ENCODE assay signal across 15 cellular contexts in genomic region chr1:234206651-234207284, GRCh38.
DNase-seq lines count a peak whose midpoint lies in the region; ATAC-seq and TF ChIP-seq lines count a peak whose summit lies in the region.
"Had no signal": no experiment of that assay in that cellular context is flagged by ENCODE, and none has a peak within 500 bp of the region (broad histone marks: within the 10 kb centered on the region; RNA-seq: fewer than 3 reads in every experiment).

No MANE protein-coding gene starts in this region.

- H3K27me3 ChIP-seq in Panc1 (ENCODE audit: control insufficient read depth, insufficient read depth, low read length) = no peaks in the 10 kb centered on the region

- H3K27me3 Mint-ChIP-seq in activated T-helper 2 cell treated with anti-CD3 and anti-CD28 coated beads, Interferon-gamma antibody, Interleukin-2, Interleukin-4, amounts not matched to agents 10 μg/mL and 5 μg/mL and 100 μg/mL, durations not matched to agents 14 hours and 24 hours and 36 hours (ENCODE audit: low read depth) = peaks cover 27% of the 10 kb centered on the region

- peak; percentile 88 for ATAC-seq in Panc1
- ATAC-seq: GM23338 had no signal

- in situ Hi-C loops in Panc1 (cut with HindIII; ENCODE audit: low pct_unique_long_range_greater_than_20kb, low sequenced_read_pairs) = no loop called here

- no peak overlapping the region for H3K27ac Mint-ChIP-seq in activated T-helper 2 cell treated with anti-CD3 and anti-CD28 coated beads, Interferon-gamma antibody, Interleukin-2, Interleukin-4, amounts not matched to agents 10 μg/mL and 5 μg/mL and 100 μg/mL, durations not matched to agents 14 hours and 24 hours and 36 hours
- H3K27ac Mint-ChIP-seq: activated naive CD8-positive, alpha-beta T cell treated with anti-CD3 and anti-CD28 coated beads for 36 hours; GM23338; memory B cell had no signal

- CTCF ChIA-PET in Panc1 (lab: Charles Lee) = interaction anchor here (0.5 kb wide), 1 partner anchor 99 kb away, joined by 5 read pairs; no protein-coding TSS in a partner anchor

- no peak overlapping the region for H3K4me3 ChIP-seq in Panc1 (ENCODE audit: low read depth in 2 of 2, low read length in 2 of 2)
- H3K4me3 ChIP-seq in epithelial cell of esophagus (ENCODE audit: low read length) = no peak overlapping the region
- H3K4me3 ChIP-seq: GM23338, skin epidermis had no signal

- TF ChIP-seq CTCF in Panc1 (IDR thresholded peaks at IDR 0.05) = no peak
- no peak for TF ChIP-seq CTCF in epithelial cell of esophagus (IDR thresholded peaks at IDR 0.05; ENCODE audit: insufficient read depth, low read depth, low read length, missing control alignments)

- POLR2A ChIA-PET in Panc1 (lab: Charles Lee) = interaction anchor here (0.5 kb wide), 1 partner anchor 13 kb away, joined by 3 read pairs; no protein-coding TSS in a partner anchor

- no peak overlapping the region for H3K4me3 Mint-ChIP-seq in activated T-helper 2 cell treated with anti-CD3 and anti-CD28 coated beads, Interferon-gamma antibody, Interleukin-2, Interleukin-4, amounts not matched to agents 10 μg/mL and 5 μg/mL and 100 μg/mL, durations not matched to agents 14 hours and 24 hours and 36 hours (ENCODE audit: low read depth)
- H3K4me3 Mint-ChIP-seq: activated naive CD8-positive, alpha-beta T cell treated with anti-CD3 and anti-CD28 coated beads for 36 hours; GM23338; memory B cell had no signal

- no peaks in the 10 kb centered on the region for H3K9me3 Mint-ChIP-seq in activated T-helper 2 cell treated with anti-CD3 and anti-CD28 coated beads, Interferon-gamma antibody, Interleukin-2, Interleukin-4, amounts not matched to agents 10 μg/mL and 5 μg/mL and 100 μg/mL, durations not matched to agents 14 hours and 24 hours and 36 hours
- H3K9me3 Mint-ChIP-seq: activated naive CD8-positive, alpha-beta T cell treated with anti-CD3 and anti-CD28 coated beads for 36 hours had no signal

- intact Hi-C loops in Panc1 (cut with micrococcal nuclease; ENCODE audit: unreplicated experiment) (no loop called here), head of caudate nucleus (cut with DNase I) (no loop called here)
- intact Hi-C loops in activated T-helper 2 cell treated with anti-CD3 and anti-CD28 coated beads, Interferon-gamma antibody, Interleukin-2, Interleukin-4, amounts not matched to agents 10 μg/mL and 5 μg/mL and 100 μg/mL, durations not matched to agents 14 hours and 24 hours and 36 hours (cut with micrococcal nuclease) = no loop called here

- DNase-seq in ELF-1 (ENCODE audit: low read depth, low spot score) (peak; percentile 27), Panc1 (ENCODE audit: low read depth, low spot score) (peak; percentile 80), epithelial cell of esophagus (ENCODE audit: low read depth) (peak; percentile 90), non-pigmented ciliary epithelial cell (ENCODE audit: low read depth) (peak; percentile 67), putamen (ENCODE audit: low spot score) (no peak), head of caudate nucleus (no peak), NOMO-1 treated with dmso at 0.1 percent for 144 hours (lab: John Stamatoyannopoulos, UW; ENCODE audit: unreplicated experiment) (no peak)
- DNase-seq in activated T-helper 2 cell treated with anti-CD3 and anti-CD28 coated beads, Interferon-gamma antibody, Interleukin-2, Interleukin-4, amounts not matched to agents 10 μg/mL and 5 μg/mL and 100 μg/mL, durations not matched to agents 14 hours and 24 hours and 36 hours (ENCODE audit: low spot score) = no peak
- DNase-seq: activated CD4-positive, alpha-beta T cell treated with anti-CD3 and anti-CD28 coated beads for 4 hours; activated naive CD8-positive, alpha-beta T cell treated with anti-CD3 and anti-CD28 coated beads for 36 hours; NCI-H1436 treated with DMSO at 0.1 percent for 48 hours; RPMI8226 had no signal

- no peaks in the 10 kb centered on the region for H3K36me3 Mint-ChIP-seq in activated T-helper 2 cell treated with anti-CD3 and anti-CD28 coated beads, Interferon-gamma antibody, Interleukin-2, Interleukin-4, amounts not matched to agents 10 μg/mL and 5 μg/mL and 100 μg/mL, durations not matched to agents 14 hours and 24 hours and 36 hours (ENCODE audit: low read depth)
- H3K36me3 Mint-ChIP-seq: activated naive CD8-positive, alpha-beta T cell treated with anti-CD3 and anti-CD28 coated beads for 36 hours had no signal

- BruUV-seq in Panc1 (replicated peaks; lab: Mats Ljungman, UMichigan) = no TSS peak

- H3K9me3 ChIP-seq in Panc1 (ENCODE audit: control insufficient read depth, insufficient read depth, low read depth, low read length) = no peaks in the 10 kb centered on the region

- peak overlapping the region; percentile 52; the same call in 1 of the 2 replicates for H3K27ac ChIP-seq in Panc1 (ENCODE audit: low read length)
- H3K27ac ChIP-seq: skin epidermis had no signal

- H3K36me3 ChIP-seq in Panc1 (ENCODE audit: control insufficient read depth, insufficient read depth, low read length) = no peaks in the 10 kb centered on the region

- H3K4me1 Mint-ChIP-seq in activated T-helper 2 cell treated with anti-CD3 and anti-CD28 coated beads, Interferon-gamma antibody, Interleukin-2, Interleukin-4, amounts not matched to agents 10 μg/mL and 5 μg/mL and 100 μg/mL, durations not matched to agents 14 hours and 24 hours and 36 hours (ENCODE audit: low read depth) = no peaks in the 10 kb centered on the region
- H3K4me1 Mint-ChIP-seq: activated naive CD8-positive, alpha-beta T cell treated with anti-CD3 and anti-CD28 coated beads for 36 hours; GM23338; memory B cell had no signal

- peaks cover 7% of the 10 kb centered on the region for H3K4me1 ChIP-seq in Panc1 (ENCODE audit: control insufficient read depth, insufficient read depth, low read length)

Comparison
In these comparisons a context has a peak if more than half of its experiments do, and no peak if none do; other contexts are left out.
1. DNase-seq: peak in ELF-1 (single experiment), Panc1 (single experiment), epithelial cell of esophagus (single experiment) and non-pigmented ciliary epithelial cell (single experiment); none in putamen (single experiment), head of caudate nucleus (0 of 42), activated T-helper 2 cell treated with anti-CD3 and anti-CD28 coated beads, Interferon-gamma antibody, Interleukin-2, Interleukin-4, amounts not matched to agents 10 μg/mL and 5 μg/mL and 100 μg/mL, durations not matched to agents 14 hours and 24 hours and 36 hours (single experiment) and NOMO-1 treated with dmso at 0.1 percent for 144 hours (single experiment).